Comparison of ENCODE assay signal across 7 cellular contexts in genomic region chr7:9863542-9863941, GRCh38.
"Had no signal": no experiment of that assay in that cellular context is flagged by ENCODE, and none has a peak within 500 bp of the region (broad histone marks: within the 10 kb centered on the region; RNA-seq: fewer than 3 reads in every experiment).

No MANE protein-coding gene starts in this region.

- FAIRE-seq: H1, H54, K562 had no signal

- H2AFZ ChIP-seq: GM23338 had no signal

- H3K4me3 ChIP-seq: GM23338, K562 had no signal

- H3K4me2 ChIP-seq: GM23338 had no signal

- ATAC-seq: GM23338, K562 had no signal

- DNase-seq: H9, HCEC 1CT, IMR-90 had no signal
